ENCODE assay signal across 15 cellular contexts in the genomic region with DNA sequence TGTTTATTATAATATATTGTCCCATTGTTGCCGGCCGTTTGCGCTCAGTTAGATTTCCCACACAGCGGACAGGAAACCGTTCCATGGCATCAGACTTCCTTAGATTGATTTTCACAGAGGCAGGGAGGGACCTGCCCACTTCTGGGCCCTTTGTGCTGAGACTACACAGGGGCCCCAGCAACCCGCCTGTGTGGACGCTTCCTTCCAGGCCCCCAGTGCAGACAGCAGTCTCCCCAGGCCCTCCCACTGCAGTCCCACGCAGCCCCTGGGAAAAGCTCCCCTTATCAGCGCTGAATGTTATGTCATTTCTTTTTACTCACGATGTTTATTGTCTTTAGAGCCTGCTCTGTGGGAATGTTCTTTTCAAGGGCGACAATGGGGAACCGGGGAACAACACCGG.
DNase-seq lines count a peak whose midpoint lies in the region; ATAC-seq and TF ChIP-seq lines count a peak whose summit lies in the region.
"Had no signal": no experiment of that assay in that cellular context is flagged by ENCODE, and none has a peak within 500 bp of the region (broad histone marks: within the 10 kb centered on the region; RNA-seq: fewer than 3 reads in every experiment).

No MANE protein-coding gene starts in this region.

- no peak for TF ChIP-seq POLR2A in uterus (IDR thresholded peaks at IDR 0.05)

- no peak overlapping the region for H3K4me3 ChIP-seq in uterus
- no peak overlapping the region for H3K4me3 ChIP-seq in effector memory CD4-positive, alpha-beta T cell (ENCODE audit: insufficient read depth, low read depth, low read length, poor library complexity, severe bottlenecking)

- no peak for TF ChIP-seq CTCF in uterus (IDR thresholded peaks at IDR 0.05)

- peaks cover 11 to 18% (median 16%) of the 10 kb centered on the region in 3 donors for H3K4me1 Mint-ChIP-seq in naive B cell
- H3K4me1 Mint-ChIP-seq: stimulated activated effector memory CD8-positive, alpha-beta T cell treated with anti-CD3 and anti-CD28 coated beads, Interleukin-12 subunit alpha, Interleukin-12 subunit beta, amount 100 ng/mL, for 72 hours had no signal

- intact Hi-C loops in uterus (cut with DNase I; ENCODE audit: low total_unique reads), result no loop called here

- no peaks in the 10 kb centered on the region for H3K27me3 ChIP-seq in uterus
- H3K27me3 ChIP-seq in effector memory CD4-positive, alpha-beta T cell (replicated peaks; ENCODE audit: control insufficient read depth, insufficient read depth, low read length, poor library complexity, severe bottlenecking), result no peaks in the 10 kb centered on the region

- peak overlapping the region in 1 of 2 donors; percentile 88 for H3K27ac ChIP-seq in uterus
- H3K27ac ChIP-seq in effector memory CD4-positive, alpha-beta T cell (ENCODE audit: insufficient read depth, low read length, poor library complexity, severe bottlenecking), result no peak overlapping the region
- H3K27ac ChIP-seq: 22Rv1, KMS-11 had no signal

- H3K4me3 Mint-ChIP-seq in naive B cell, result peak overlapping the region; percentile 53 to 86 (median 67)
- H3K4me3 Mint-ChIP-seq: stimulated activated effector memory CD8-positive, alpha-beta T cell treated with anti-CD3 and anti-CD28 coated beads, Interleukin-12 subunit alpha, Interleukin-12 subunit beta, amount 100 ng/mL, for 72 hours had no signal

- peak; percentile 18 for DNase-seq in NCI-H146 (lab: John Stamatoyannopoulos, UW)
- DNase-seq in NCI-H146 treated with DMSO at 0.1 percent for 48 hours (lab: John Stamatoyannopoulos, UW; ENCODE audit: unreplicated experiment), result no peak
- DNase-seq in glomerular endothelial cell (ENCODE audit: extremely low read depth, low read depth, low spot score), result peak; percentile 97
- DNase-seq in naive B cell, result no peak
- DNase-seq in uterus, result peak; percentile 17 to 55
- DNase-seq in GOT3 (lab: John Stamatoyannopoulos, UW), result no peak
- DNase-seq in NCI-H526 treated with DMSO at 0.1 percent for 48 hours (lab: John Stamatoyannopoulos, UW), result no peak
- DNase-seq in effector memory CD4-positive, alpha-beta T cell, result no peak
- DNase-seq: activated CD4-positive, alpha-beta T cell treated with anti-CD3 and anti-CD28 coated beads for 1 hour; activated naive CD4-positive, alpha-beta T cell; effector CD8-positive, alpha-beta T cell; stimulated activated CD4-positive, alpha-beta T cell treated with anti-CD3 and anti-CD28 coated beads, Interleukin-15, amount 100 ng/mL, for 24 hours had no signal

- peak overlapping the region in 2 of 6 donors; percentile 44 to 56 for H3K27ac Mint-ChIP-seq in naive B cell
- H3K27ac Mint-ChIP-seq: stimulated activated effector memory CD8-positive, alpha-beta T cell treated with anti-CD3 and anti-CD28 coated beads, Interleukin-12 subunit alpha, Interleukin-12 subunit beta, amount 100 ng/mL, for 72 hours had no signal

- no peak for ATAC-seq in naive B cell (ENCODE audit: low read depth in 2 of 2)
- ATAC-seq: stimulated activated effector memory CD8-positive, alpha-beta T cell treated with anti-CD3 and anti-CD28 coated beads, Interleukin-12 subunit alpha, Interleukin-12 subunit beta, amount 100 ng/mL, for 72 hours had no signal

- no peaks in the 10 kb centered on the region for H3K36me3 ChIP-seq in uterus
- no peaks in the 10 kb centered on the region for H3K36me3 ChIP-seq in effector memory CD4-positive, alpha-beta T cell (ENCODE audit: control insufficient read depth, insufficient read depth, low read length)

- H3K4me1 ChIP-seq in uterus, result no peaks in the 10 kb centered on the region
- H3K4me1 ChIP-seq in effector memory CD4-positive, alpha-beta T cell (ENCODE audit: control insufficient read depth, insufficient read depth, low read length, poor library complexity, severe bottlenecking), result no peaks in the 10 kb centered on the region

- no peaks in the 10 kb centered on the region for H3K36me3 Mint-ChIP-seq in naive B cell
- H3K36me3 Mint-ChIP-seq: stimulated activated effector memory CD8-positive, alpha-beta T cell treated with anti-CD3 and anti-CD28 coated beads, Interleukin-12 subunit alpha, Interleukin-12 subunit beta, amount 100 ng/mL, for 72 hours had no signal

- no peaks in the 10 kb centered on the region for H3K9me3 Mint-ChIP-seq in naive B cell
- H3K9me3 Mint-ChIP-seq: stimulated activated effector memory CD8-positive, alpha-beta T cell treated with anti-CD3 and anti-CD28 coated beads, Interleukin-12 subunit alpha, Interleukin-12 subunit beta, amount 100 ng/mL, for 72 hours had no signal

- peaks cover 42 to 49% (median 42%) of the 10 kb centered on the region in 3 donors for H3K27me3 Mint-ChIP-seq in naive B cell

- no peaks in the 10 kb centered on the region for H3K9me3 ChIP-seq in uterus
- no peaks in the 10 kb centered on the region for H3K9me3 ChIP-seq in effector memory CD4-positive, alpha-beta T cell (ENCODE audit: control insufficient read depth, low read length)

Comparison
In these comparisons a context has a peak if more than half of its experiments do, and no peak if none do; other contexts are left out.
1. DNase-seq: peak in NCI-H146 (single experiment), glomerular endothelial cell (single experiment) and uterus (2 of 2); none in NCI-H146 treated with DMSO at 0.1 percent for 48 hours (single experiment), naive B cell (single experiment), GOT3 (single experiment), NCI-H526 treated with DMSO at 0.1 percent for 48 hours (single experiment) and effector memory CD4-positive, alpha-beta T cell (0 of 3).